Comparison of ENCODE assay signal across 8 cellular contexts in the genomic region with DNA sequence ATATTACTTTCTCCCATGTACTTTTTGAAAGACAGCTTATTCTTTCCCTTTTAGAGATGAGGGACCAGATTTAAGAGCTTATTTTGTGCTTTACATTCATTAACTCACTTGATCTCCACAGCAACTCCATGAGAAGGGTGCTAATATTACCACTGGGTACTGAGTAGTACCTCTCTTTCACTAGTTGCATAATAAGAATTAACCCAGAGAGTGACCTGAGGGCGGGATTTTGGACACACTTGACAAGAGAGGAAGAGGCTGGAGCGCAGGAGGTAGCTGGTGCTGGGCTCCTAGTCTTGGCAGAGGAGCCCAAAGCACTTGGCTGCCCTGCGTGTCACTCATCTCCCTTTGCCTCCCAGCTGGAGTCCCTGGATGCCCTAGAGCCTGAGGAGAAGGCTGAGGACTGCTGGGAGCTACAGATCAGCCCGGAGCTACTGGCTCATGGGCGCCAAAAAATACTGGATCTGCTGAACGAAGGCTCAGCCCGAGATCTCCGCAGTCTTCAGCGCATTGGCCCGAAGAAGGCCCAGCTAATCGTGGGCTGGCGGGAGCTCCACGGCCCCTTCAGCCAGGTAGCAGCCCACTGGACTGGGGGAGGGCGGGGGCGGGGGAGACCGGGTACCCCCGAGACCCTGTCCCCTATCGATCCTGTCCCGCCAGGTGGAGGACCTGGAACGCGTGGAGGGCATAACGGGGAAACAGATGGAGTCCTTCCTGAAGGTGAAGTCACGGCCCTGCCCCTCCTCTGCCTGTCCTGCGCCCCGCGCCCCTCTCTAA. TPM values are rescaled to one million over a fixed set of nuclear protein-coding genes. Genes with fewer than 3 reads are reported as not detected.
A peak's percentile ranks its signal among the peaks of the same experiment; 100 is the strongest.
DNase-seq lines count a peak whose midpoint lies in the region; ATAC-seq and TF ChIP-seq lines count a peak whose summit lies in the region.

No MANE protein-coding gene starts in this region.

- CTCF ChIA-PET in CD4-positive, alpha-beta memory T cell (lab: Charles Lee; ENCODE audit: partially characterized antibody) = interaction anchor here (0.8 to 4.9 kb wide), 11 partner anchors 10 to 113 kb away, joined by 3 to 53 read pairs (median 6); a partner anchor contains a TSS
- CTCF ChIA-PET in HEK293 (lab: Yijun Ruan, JAX) (interaction anchor here (0.6 to 3.4 kb wide), 8 partner anchors 11 to 1181 kb away, joined by 3 to 28 read pairs (median 4); a partner anchor contains a TSS), RWPE1 (lab: Yijun Ruan, JAX) (interaction anchor here (0.6 to 0.9 kb wide), 5 partner anchors 13 to 113 kb away, joined by 3 to 7 read pairs (median 3); no protein-coding TSS in a partner anchor)

- H3K36me3 ChIP-seq in CD4-positive, alpha-beta memory T cell (ENCODE audit: insufficient read depth, low read length) = peaks cover 18% of the 10 kb centered on the region
- H3K36me3 ChIP-seq in HEK293 (ENCODE audit: control insufficient read depth in 2 of 2, insufficient read depth in 1 of 2, low read length in 2 of 2) (peaks cover 9 to 67% of the 10 kb centered on the region in 2 experiments; a peak in 2 of 3 replicates), endodermal cell (ENCODE audit: control insufficient read depth, insufficient read depth, low read length) (peaks cover 55% of the 10 kb centered on the region)

- H3K27ac ChIP-seq in CD4-positive, alpha-beta memory T cell (ENCODE audit: low read depth, low read length) = peak overlapping the region; percentile 86
- peak overlapping the region; percentile 100 for H3K27ac ChIP-seq in HEK293 (ENCODE audit: extremely low read depth, low read depth, low read length)
- peak overlapping the region; percentile 99 for H3K27ac ChIP-seq in RWPE1
- H3K27ac ChIP-seq in endodermal cell (ENCODE audit: low read depth, low read length) = peak overlapping the region; percentile 83

- POLR2A ChIA-PET in CD4-positive, alpha-beta memory T cell (lab: Charles Lee; ENCODE audit: partially characterized antibody) = interaction anchor here (0.6 to 24.0 kb wide), 16 partner anchors 8 to 613 kb away, joined by 3 to 522 read pairs (median 6); a partner anchor contains a TSS
- POLR2A ChIA-PET in HEK293 (lab: Yijun Ruan, JAX) = interaction anchor here (0.6 to 2.5 kb wide), 18 partner anchors 9 to 1242 kb away, joined by 3 to 18 read pairs (median 3); a partner anchor contains a TSS
- POLR2A ChIA-PET in RWPE1 (lab: Yijun Ruan, JAX; ENCODE audit: low non-redundant PET) = interaction anchor here (0.5 kb wide), 1 partner anchor 830 kb away, joined by 3 read pairs; a partner anchor contains a TSS
- POLR2A ChIA-PET in naive thymus-derived CD8-positive, alpha-beta T cell (lab: Charles Lee) = interaction anchor here (0.7 to 11.2 kb wide), 20 partner anchors 9 to 729 kb away, joined by 3 to 240 read pairs (median 8); a partner anchor contains a TSS

- H3K9ac ChIP-seq in endodermal cell (ENCODE audit: extremely low read depth, low read length, poor library complexity, severe bottlenecking) = peak overlapping the region; percentile 61

- H3K4me3 Mint-ChIP-seq in CD4-positive, alpha-beta memory T cell = peak overlapping the region; percentile 99 to 100 (median 100)
- H3K4me3 Mint-ChIP-seq in endodermal cell = peak overlapping the region; percentile 92
- peak overlapping the region; percentile 87 to 100 (median 99) for H3K4me3 Mint-ChIP-seq in naive thymus-derived CD8-positive, alpha-beta T cell

- WGBS in endodermal cell (ENCODE audit: insufficient coverage in 1 of 2, insufficient read length in 1 of 2), 2 experiments = 33 to 42% methylated on average over 18 to 26 of the region's 26 CpGs

- peaks cover 0 to 7% (median 0%) of the 10 kb centered on the region in 8 donors for H3K9me3 Mint-ChIP-seq in CD4-positive, alpha-beta memory T cell
- no peaks in the 10 kb centered on the region for H3K9me3 Mint-ChIP-seq in endodermal cell
- H3K9me3 Mint-ChIP-seq in naive thymus-derived CD8-positive, alpha-beta T cell = no peaks in the 10 kb centered on the region

- H3K27me3 ChIP-seq in CD4-positive, alpha-beta memory T cell (ENCODE audit: insufficient read depth, low read length) = no peaks in the 10 kb centered on the region
- no peaks in the 10 kb centered on the region for H3K27me3 ChIP-seq in endodermal cell (ENCODE audit: control insufficient read depth, insufficient read depth, low read length, poor library complexity, severe bottlenecking)

- ATAC-seq in naive thymus-derived CD8-positive, alpha-beta T cell = peak; percentile 7 to 13
- no peak for ATAC-seq in GM21390 (IDR thresholded peaks at IDR 0.05; ENCODE audit: unreplicated experiment)
- ATAC-seq in HG03097 (IDR thresholded peaks at IDR 0.05; ENCODE audit: low FRiP score, unreplicated experiment) = no peak

- TF ChIP-seq CTCF in HEK293 (tag by site-specific recombination; IDR thresholded peaks at IDR 0.05) = no peak
- TF ChIP-seq CTCF in RWPE1 (conservative IDR thresholded peaks at IDR 0.05; ENCODE audit: low read depth) = no peak
- TF ChIP-seq CTCF in endodermal cell (conservative IDR thresholded peaks at IDR 0.05) = no peak

- H3K9me3 ChIP-seq in CD4-positive, alpha-beta memory T cell (ENCODE audit: control insufficient read depth in 1 of 2, low read length in 2 of 2) = no peaks in the 10 kb centered on the region
- H3K9me3 ChIP-seq in HEK293 (ENCODE audit: control insufficient read depth, insufficient read depth, low read depth, low read length) = no peaks in the 10 kb centered on the region
- no peaks in the 10 kb centered on the region for H3K9me3 ChIP-seq in endodermal cell (ENCODE audit: control insufficient read depth, low read length)

- no peak for DNase-seq in CD4-positive, alpha-beta memory T cell
- DNase-seq in RWPE1 (ENCODE audit: low spot score) = no peak
- peak; percentile 71 for DNase-seq in endodermal cell
- peak in 1 of 10 donors; percentile 61 for DNase-seq in naive thymus-derived CD8-positive, alpha-beta T cell
- DNase-seq in NCI-H2081 treated with DMSO at 0.1 percent for 48 hours (lab: John Stamatoyannopoulos, UW) = no peak

- peaks cover 37% of the 10 kb centered on the region for H3K4me1 ChIP-seq in CD4-positive, alpha-beta memory T cell (ENCODE audit: insufficient read depth, low read length)
- H3K4me1 ChIP-seq in HEK293 (ENCODE audit: control insufficient read depth, insufficient read depth, low read length) = peaks cover 11% of the 10 kb centered on the region
- peaks cover 17% of the 10 kb centered on the region for H3K4me1 ChIP-seq in endodermal cell (ENCODE audit: control insufficient read depth, insufficient read depth, low read length)

- H3K4me3 ChIP-seq in CD4-positive, alpha-beta memory T cell (ENCODE audit: low read length in 2 of 2) = peak overlapping the region; percentile 43 to 95
- peak overlapping the region; percentile 53 for H3K4me3 ChIP-seq in HEK293 (ENCODE audit: low read depth, low read length)
- peak overlapping the region; percentile 80 for H3K4me3 ChIP-seq in endodermal cell (ENCODE audit: low read length)

- no peaks in the 10 kb centered on the region for H3K27me3 Mint-ChIP-seq in CD4-positive, alpha-beta memory T cell
- H3K27me3 Mint-ChIP-seq in endodermal cell (ENCODE audit: insufficient read depth) = no peaks in the 10 kb centered on the region
- peaks cover 0 to 1% (median 0%) of the 10 kb centered on the region in 5 donors for H3K27me3 Mint-ChIP-seq in naive thymus-derived CD8-positive, alpha-beta T cell

- H3K4me1 Mint-ChIP-seq in CD4-positive, alpha-beta memory T cell = peaks cover 17 to 44% (median 31%) of the 10 kb centered on the region in 4 donors
- peaks cover 29% of the 10 kb centered on the region for H3K4me1 Mint-ChIP-seq in endodermal cell
- H3K4me1 Mint-ChIP-seq in naive thymus-derived CD8-positive, alpha-beta T cell = peaks cover 18 to 41% (median 34%) of the 10 kb centered on the region in 4 donors

- intact Hi-C loops in CD4-positive, alpha-beta memory T cell (cut with micrococcal nuclease) = loop anchor here (1.0 to 10.0 kb wide), 7 partner anchors 14 to 573 kb away; a partner anchor contains a TSS

- H3K36me3 Mint-ChIP-seq in CD4-positive, alpha-beta memory T cell = peaks cover 20 to 48% of the 10 kb centered on the region in 2 donors
- peaks cover 45% of the 10 kb centered on the region for H3K36me3 Mint-ChIP-seq in endodermal cell (ENCODE audit: low read depth)
- H3K36me3 Mint-ChIP-seq in naive thymus-derived CD8-positive, alpha-beta T cell = peaks cover 0 to 32% (median 8%) of the 10 kb centered on the region in 3 donors

- H3K27ac Mint-ChIP-seq in CD4-positive, alpha-beta memory T cell = peak overlapping the region; percentile 98 to 100 (median 99)
- H3K27ac Mint-ChIP-seq in endodermal cell = peak overlapping the region; percentile 100
- H3K27ac Mint-ChIP-seq in naive thymus-derived CD8-positive, alpha-beta T cell = peak overlapping the region; percentile 98 to 100 (median 100)

RNA-seq across cellular contexts. Expression of a gene that starts 1.7 kb away (rescaled TPM):
- total RNA-seq in CD4-positive, alpha-beta memory T cell = 100 to 1,000 TPM; 258 to 264 TPM
- polyA plus RNA-seq in CD4-positive, alpha-beta memory T cell = 10 to 100 TPM; 40.3 to 69.1 TPM
- total RNA-seq in endodermal cell = 100 to 1,000 TPM; 320 to 325 TPM
- 377 TPM for polyA plus RNA-seq in endodermal cell (2013, experiment 1 of 2)
- 347 TPM for polyA plus RNA-seq in endodermal cell (2013, experiment 2 of 2)
- total RNA-seq in naive thymus-derived CD8-positive, alpha-beta T cell = 100 to 1,000 TPM; 278 to 282 TPM
- 10 to 100 TPM; 50.3 to 74.6 (median 58.8) TPM for polyA plus RNA-seq in naive thymus-derived CD8-positive, alpha-beta T cell

RNA-seq across cellular contexts. Expression of a gene that starts 7.3 kb away (rescaled TPM):
- 1 to 10 TPM; 6.3 to 6.9 TPM for total RNA-seq in CD4-positive, alpha-beta memory T cell
- under 1 TPM; 0.20 to 0.37 TPM for polyA plus RNA-seq in CD4-positive, alpha-beta memory T cell
- 10 to 100 TPM in 1 of 2 donors, 1 to 10 TPM in 1; 8.2 to 15.7 TPM for total RNA-seq in endodermal cell
- 77.6 TPM for polyA plus RNA-seq in endodermal cell (2013, experiment 1 of 2)
- polyA plus RNA-seq in endodermal cell (2013, experiment 2 of 2) = 65.0 TPM
- 1 to 10 TPM; 1.5 to 1.6 TPM for total RNA-seq in naive thymus-derived CD8-positive, alpha-beta T cell
- polyA plus RNA-seq in naive thymus-derived CD8-positive, alpha-beta T cell = under 1 TPM in 2 of 3 donors, not detected in 1; 0.14 to 0.21 TPM

RNA-seq across cellular contexts. Expression of a gene that starts 11.3 kb away (rescaled TPM):
- total RNA-seq in CD4-positive, alpha-beta memory T cell = 10 to 100 TPM; 43.7 to 44.9 TPM
- 10 to 100 TPM; 46.0 to 51.1 TPM for polyA plus RNA-seq in CD4-positive, alpha-beta memory T cell
- total RNA-seq in endodermal cell = 10 to 100 TPM; 43.0 to 65.7 TPM
- 92.4 TPM for polyA plus RNA-seq in endodermal cell (2013, experiment 1 of 2)
- polyA plus RNA-seq in endodermal cell (2013, experiment 2 of 2) = 77.4 TPM
- total RNA-seq in naive thymus-derived CD8-positive, alpha-beta T cell = 10 to 100 TPM; 31.3 to 35.9 TPM
- polyA plus RNA-seq in naive thymus-derived CD8-positive, alpha-beta T cell = 10 to 100 TPM; 51.4 to 57.5 (median 55.5) TPM

RNA-seq across cellular contexts. Expression of a gene that starts 14.1 kb away (rescaled TPM):
- total RNA-seq in CD4-positive, alpha-beta memory T cell = 10 to 100 TPM; 89.4 to 98.6 TPM
- 10 to 100 TPM; 35.7 to 54.2 TPM for polyA plus RNA-seq in CD4-positive, alpha-beta memory T cell
- total RNA-seq in endodermal cell = 100 to 1,000 TPM in 1 of 2 donors, 10 to 100 TPM in 1; 94.7 to 130 TPM
- 146 TPM for polyA plus RNA-seq in endodermal cell (2013, experiment 1 of 2)
- polyA plus RNA-seq in endodermal cell (2013, experiment 2 of 2) = 138 TPM
- total RNA-seq in naive thymus-derived CD8-positive, alpha-beta T cell = 10 to 100 TPM; 79.6 to 84.6 TPM
- polyA plus RNA-seq in naive thymus-derived CD8-positive, alpha-beta T cell = 10 to 100 TPM; 36.9 to 45.4 (median 39.6) TPM

RNA-seq across cellular contexts. Expression of a gene that starts 15.6 kb away (rescaled TPM):
- 100 to 1,000 TPM; 145 to 146 TPM for total RNA-seq in CD4-positive, alpha-beta memory T cell
- 100 to 1,000 TPM; 172 to 187 TPM for polyA plus RNA-seq in CD4-positive, alpha-beta memory T cell
- 1 to 10 TPM; 3.0 to 8.0 TPM for total RNA-seq in endodermal cell
- 6.1 TPM for polyA plus RNA-seq in endodermal cell (2013, experiment 1 of 2)
- polyA plus RNA-seq in endodermal cell (2013, experiment 2 of 2) = 4.1 TPM
- 100 to 1,000 TPM; 123 to 132 TPM for total RNA-seq in naive thymus-derived CD8-positive, alpha-beta T cell
- 100 to 1,000 TPM; 120 to 160 (median 134) TPM for polyA plus RNA-seq in naive thymus-derived CD8-positive, alpha-beta T cell

Comparison
In these comparisons a context has a peak if more than half of its experiments do, and no peak if none do; other contexts are left out.
1. ATAC-seq: peak in naive thymus-derived CD8-positive, alpha-beta T cell (2 of 2); none in GM21390 (single experiment) and HG03097 (single experiment).
2. Peak in every context shown above with its lines, with median percentiles within 50 percentile points of each other: H3K27ac ChIP-seq, H3K4me3 ChIP-seq, H3K27ac Mint-ChIP-seq and H3K4me3 Mint-ChIP-seq.